ENCODE assay signal across 23 cellular contexts in genomic region chr14:102491786-102492522, GRCh38. TPM values are rescaled to one million over a fixed set of nuclear protein-coding genes. Genes with fewer than 3 reads are reported as not detected.
DNase-seq lines count a peak whose midpoint lies in the region; ATAC-seq, FAIRE-seq and TF ChIP-seq lines count a peak whose summit lies in the region.
"Had no signal": no experiment of that assay in that cellular context is flagged by ENCODE, and none has a peak within 500 bp of the region (broad histone marks: within the 10 kb centered on the region; RNA-seq: fewer than 3 reads in every experiment).

No MANE protein-coding gene starts in this region.

- ATAC-seq in right lobe of liver = no peak
- ATAC-seq in HepG2 = no peak
- no peak for ATAC-seq in CD4-positive, alpha-beta T cell (ENCODE audit: poor library complexity)
- no peak for ATAC-seq in effector memory CD8-positive, alpha-beta T cell (replicated peaks)
- ATAC-seq: A549; CD8-positive, alpha-beta T cell; GM12878 had no signal

- TF ChIP-seq POLR2A in right lobe of liver (IDR thresholded peaks at IDR 0.05) = no peak
- TF ChIP-seq POLR2A in HepG2 (IDR thresholded peaks at IDR 0.05; ENCODE audit: insufficient read depth in 1 of 2, low read depth in 2 of 2, low read length in 2 of 2) = no peak

- peaks cover 3% of the 10 kb centered on the region for H3K4me1 Mint-ChIP-seq in neural progenitor cell
- H3K4me1 Mint-ChIP-seq in CD4-positive, alpha-beta T cell (ENCODE audit: low read depth) = no peaks in the 10 kb centered on the region
- H3K4me1 Mint-ChIP-seq in effector memory CD8-positive, alpha-beta T cell (ENCODE audit: low read depth in 2 of 2) = no peaks in the 10 kb centered on the region

- H2AFZ ChIP-seq in HepG2 (ENCODE audit: low read length) (no peak overlapping the region), neural progenitor cell (replicated peaks) (no peak overlapping the region)

- H3K27ac ChIP-seq in right lobe of liver = no peak overlapping the region
- no peak overlapping the region for H3K27ac ChIP-seq in HepG2 (ENCODE audit: extremely low read length, insufficient read depth, low read length)
- H3K27ac ChIP-seq in epithelial cell of prostate = peak overlapping the region; percentile 70
- no peak overlapping the region for H3K27ac ChIP-seq in neural progenitor cell
- H3K27ac ChIP-seq in CD4-positive, alpha-beta T cell (ENCODE audit: low read depth, low read length) = no peak overlapping the region
- H3K27ac ChIP-seq: A549; BLaER1 treated with 17β-estradiol and CSF1 and Interleukin-3, amounts not matched to agents 10 nM and 100 nM; SJSA1 had no signal

- TF ChIP-seq RAD21 in HepG2 (CRISPR knock-in tag; IDR thresholded peaks at IDR 0.05) = no peak

- H3F3A ChIP-seq in neural progenitor cell (ENCODE audit: low read depth) = no peaks in the 10 kb centered on the region

- in situ Hi-C loops in HepG2 (cut with HindIII; ENCODE audit: extremely low pct_ligation_motif_present, low pct_unique_long_range_greater_than_20kb) = no loop called here

- no peaks in the 10 kb centered on the region for H4K20me1 ChIP-seq in HepG2 (ENCODE audit: insufficient read depth, low read length)
- H4K20me1 ChIP-seq in neural progenitor cell (ENCODE audit: low read depth) = no peaks in the 10 kb centered on the region

- 87% methylated on average over 2 of the region's 7 CpGs for WGBS in right lobe of liver (ENCODE audit: insufficient coverage, low coverage, low lambda C conversion rate, missing lambda C conversion rate)
- WGBS in HepG2 (ENCODE audit: low lambda C conversion rate) = 73% methylated on average over 4 of the region's 7 CpGs

- TF ChIP-seq EP300 in HepG2 (IDR thresholded peaks at IDR 0.05; ENCODE audit: low read depth in 2 of 2, low read length in 2 of 2) (no peak), HepG2 (CRISPR knock-in tag; IDR thresholded peaks at IDR 0.05; ENCODE audit: borderline replicate concordance) (no peak)

- FAIRE-seq in HepG2 (lab: Jason Lieb, UNC) = no peak
- FAIRE-seq: A549, GM12878 had no signal

- H3K4me3 ChIP-seq in right lobe of liver = no peak overlapping the region
- H3K4me3 ChIP-seq in HepG2 (replicated peaks in 1 of 3; ENCODE audit: insufficient read depth in 1 of 3, low read depth in 2 of 3, low read length in 3 of 3) = no peak overlapping the region
- no peak overlapping the region for H3K4me3 ChIP-seq in neural progenitor cell
- H3K4me3 ChIP-seq: A549; BLaER1 treated with 17β-estradiol and CSF1 and Interleukin-3, amounts not matched to agents 10 nM and 100 nM; GM12878; SJSA1 had no signal

- peaks cover 4% of the 10 kb centered on the region for H3K36me3 Mint-ChIP-seq in neural progenitor cell
- no peaks in the 10 kb centered on the region for H3K36me3 Mint-ChIP-seq in CD4-positive, alpha-beta T cell (ENCODE audit: low read depth)
- H3K36me3 Mint-ChIP-seq in effector memory CD8-positive, alpha-beta T cell (ENCODE audit: insufficient read depth) = no peaks in the 10 kb centered on the region

- POLR2A ChIA-PET in HepG2 (lab: Yijun Ruan, JAX) = no interaction called here
- POLR2A ChIA-PET in CD4-positive, alpha-beta T cell (lab: Charles Lee) = no interaction called here

- no peaks in the 10 kb centered on the region for H3K9me3 Mint-ChIP-seq in neural progenitor cell
- no peaks in the 10 kb centered on the region for H3K9me3 Mint-ChIP-seq in CD4-positive, alpha-beta T cell
- H3K9me3 Mint-ChIP-seq in effector memory CD8-positive, alpha-beta T cell = no peaks in the 10 kb centered on the region
- H3K9me3 Mint-ChIP-seq: CD8-positive, alpha-beta T cell had no signal

- H3K36me3 ChIP-seq in right lobe of liver (no peaks in the 10 kb centered on the region), HepG2 (replicated peaks in 1 of 2; ENCODE audit: control insufficient read depth in 1 of 2, insufficient read depth in 2 of 2, low read length in 2 of 2) (no peaks in the 10 kb centered on the region), neural progenitor cell (no peaks in the 10 kb centered on the region)
- H3K36me3 ChIP-seq: SJSA1 had no signal

- no peak overlapping the region for H3K4me3 Mint-ChIP-seq in neural progenitor cell
- no peak overlapping the region for H3K4me3 Mint-ChIP-seq in CD4-positive, alpha-beta T cell
- no peak overlapping the region for H3K4me3 Mint-ChIP-seq in effector memory CD8-positive, alpha-beta T cell
- H3K4me3 Mint-ChIP-seq: CD8-positive, alpha-beta T cell had no signal

- H3K27me3 ChIP-seq in right lobe of liver (no peaks in the 10 kb centered on the region), HepG2 (ENCODE audit: control insufficient read depth in 1 of 2, insufficient read depth in 2 of 2, low read length in 2 of 2) (no peaks in the 10 kb centered on the region), neural progenitor cell (no peaks in the 10 kb centered on the region)
- H3K27me3 ChIP-seq in CD4-positive, alpha-beta T cell (ENCODE audit: control insufficient read depth, insufficient read depth, low read length) = no peaks in the 10 kb centered on the region
- H3K27me3 ChIP-seq: BLaER1 treated with 17β-estradiol and CSF1 and Interleukin-3, amounts not matched to agents 10 nM and 100 nM; SJSA1 had no signal

- H3K27ac Mint-ChIP-seq in neural progenitor cell = peak overlapping the region; percentile 69
- no peak overlapping the region for H3K27ac Mint-ChIP-seq in CD4-positive, alpha-beta T cell
- H3K27ac Mint-ChIP-seq in effector memory CD8-positive, alpha-beta T cell = no peak overlapping the region
- H3K27ac Mint-ChIP-seq: CD8-positive, alpha-beta T cell had no signal

- peak in 2 of 3 donors; percentile 10 to 37 for DNase-seq in right lobe of liver
- no peak for DNase-seq in HepG2 (ENCODE audit: low spot score)
- DNase-seq in epithelial cell of prostate (ENCODE audit: low read depth, low spot score) = no peak
- no peak for DNase-seq in neural progenitor cell (ENCODE audit: low spot score)
- no peak for DNase-seq in CD4-positive, alpha-beta T cell
- no peak for DNase-seq in AML-193 (lab: John Stamatoyannopoulos, UW)
- no peak for DNase-seq in NCI-H1417 (lab: John Stamatoyannopoulos, UW)
- DNase-seq in effector memory CD8-positive, alpha-beta T cell = no peak
- DNase-seq: CD8-positive, alpha-beta T cell; DND-41; HCEC 1CT; KG1; NCI-H1092 treated with DMSO at 0.1 percent for 48 hours; NCI-H2081; NCI-H2171; NCI-H345; NCI-H524; NCI-H774; NK-92 treated with Interleukin-12 subunit alpha and Interleukin-12 subunit beta, amount 100 ng/mL, for 24 hours had no signal

- no peaks in the 10 kb centered on the region for H3K4me1 ChIP-seq in right lobe of liver
- no peaks in the 10 kb centered on the region for H3K4me1 ChIP-seq in HepG2 (ENCODE audit: insufficient read depth, low read length)
- H3K4me1 ChIP-seq in neural progenitor cell = no peaks in the 10 kb centered on the region
- H3K4me1 ChIP-seq: A549; BLaER1 treated with 17β-estradiol and CSF1 and Interleukin-3, amounts not matched to agents 10 nM and 100 nM; SJSA1 had no signal

- no peak overlapping the region for H3K4me2 ChIP-seq in HepG2 (ENCODE audit: low read depth, low read length)
- no peak overlapping the region for H3K4me2 ChIP-seq in neural progenitor cell
- H3K4me2 ChIP-seq: A549; BLaER1 treated with 17β-estradiol and CSF1 and Interleukin-3, amounts not matched to agents 10 nM and 100 nM had no signal

- CTCF ChIA-PET in HepG2 (lab: Yijun Ruan, JAX; ENCODE audit: low intra/inter-chr PET ratio, low total read pairs) = no interaction called here
- CTCF ChIA-PET in CD4-positive, alpha-beta T cell (lab: Charles Lee) = no interaction called here

- H3K9me3 ChIP-seq in right lobe of liver = no peaks in the 10 kb centered on the region
- no peaks in the 10 kb centered on the region for H3K9me3 ChIP-seq in HepG2 (ENCODE audit: low read length)
- H3K9me3 ChIP-seq in neural progenitor cell (ENCODE audit: low read depth) = no peaks in the 10 kb centered on the region
- H3K9me3 ChIP-seq in CD4-positive, alpha-beta T cell (ENCODE audit: control insufficient read depth, low read length) = no peaks in the 10 kb centered on the region
- H3K9me3 ChIP-seq: A549; BLaER1 treated with 17β-estradiol and CSF1 and Interleukin-3, amounts not matched to agents 10 nM and 100 nM; SJSA1 had no signal

- no peak overlapping the region for H3K9ac ChIP-seq in HepG2 (ENCODE audit: insufficient read depth, low read depth, low read length)
- no peak overlapping the region for H3K9ac ChIP-seq in neural progenitor cell
- H3K9ac ChIP-seq: BLaER1 treated with 17β-estradiol and CSF1 and Interleukin-3, amounts not matched to agents 10 nM and 100 nM had no signal

- TF ChIP-seq CTCF in right lobe of liver (IDR thresholded peaks at IDR 0.05) (no peak), HepG2 (CRISPR knock-in tag; IDR thresholded peaks at IDR 0.05) (no peak), neural progenitor cell (IDR thresholded peaks at IDR 0.05) (no peak)
- no peak for TF ChIP-seq CTCF in CD4-positive, alpha-beta T cell (IDR thresholded peaks at IDR 0.05)

- intact Hi-C loops in right lobe of liver (cut with DNase I) (no loop called here), HepG2 (cut with micrococcal nuclease; ENCODE audit: unreplicated experiment) (no loop called here)
- intact Hi-C loops in CD4-positive, alpha-beta T cell (cut with DNase I, micrococcal nuclease) = no loop called here

- no TSS peak for BruUV-seq in HepG2 (replicated peaks; lab: Mats Ljungman, UMichigan)

- H3K27me3 Mint-ChIP-seq in neural progenitor cell (ENCODE audit: insufficient read depth, low read depth) = peaks cover 5% of the 10 kb centered on the region
- no peaks in the 10 kb centered on the region for H3K27me3 Mint-ChIP-seq in CD4-positive, alpha-beta T cell
- H3K27me3 Mint-ChIP-seq in effector memory CD8-positive, alpha-beta T cell = no peaks in the 10 kb centered on the region

- H3K79me2 ChIP-seq in HepG2 (ENCODE audit: insufficient read depth, low read length) (no peaks in the 10 kb centered on the region), neural progenitor cell (ENCODE audit: low read depth) (no peaks in the 10 kb centered on the region)

RNA-seq across cellular contexts. Expression of gene ANKRD9, which starts 17.6 kb away (rescaled TPM):
- total RNA-seq in right lobe of liver (10 to 100 TPM in 2 of 6 experiments, 1 to 10 TPM in 4; 7.5 to 33.8 (median 8.9) TPM), HepG2 (2016; rRNA removed; fragmentation: Illumina TruSeq; extraction: Trizol) (5.7 and 10.0 TPM in 2 replicates), neural progenitor cell (ENCODE audit: low replicate concordance) (10.8 and 47.4 TPM in 2 replicates)
- total RNA-seq in HepG2 (2016; cell fraction: cytosol; rRNA removed; fragmentation: Illumina TruSeq; extraction: Trizol; ENCODE audit: low read depth) = 14.3 and 16.0 TPM in 2 replicates
- 5.0 and 10.4 TPM in 2 replicates for total RNA-seq in HepG2 (2016; cell fraction: insoluble cytoplasmic fraction; rRNA removed; fragmentation: Illumina TruSeq; extraction: Trizol)
- 17.4 and 22.1 TPM in 2 replicates for total RNA-seq in HepG2 (2016; cell fraction: membrane; rRNA removed; fragmentation: Illumina TruSeq; extraction: Trizol)
- total RNA-seq in HepG2 (2016; cell fraction: nucleus; rRNA removed; fragmentation: Illumina TruSeq; extraction: Trizol) = 10.0 and 10.9 TPM in 2 replicates
- polyA plus RNA-seq in HepG2 (2011; rRNA removed) = 15.0 and 23.2 TPM in 2 replicates
- polyA plus RNA-seq in HepG2 (2011; cell fraction: cytosol; rRNA removed) = 15.5 and 27.2 TPM in 2 replicates
- polyA plus RNA-seq in HepG2 (2011; cell fraction: nucleus; rRNA removed) = 167 and 168 TPM in 2 replicates
- 10.5 and 17.4 TPM in 2 replicates for polyA plus RNA-seq in HepG2 (2012)
- 15.9 and 17.0 TPM in 2 replicates for polyA plus RNA-seq in HepG2 (2016; cell fraction: cytosol; fragmentation: Illumina TruSeq; extraction: Trizol; ENCODE audit: low read depth)
- 5.9 and 6.8 TPM in 2 replicates for polyA plus RNA-seq in HepG2 (2016; cell fraction: insoluble cytoplasmic fraction; fragmentation: Illumina TruSeq; extraction: Trizol; ENCODE audit: low read depth)
- polyA plus RNA-seq in HepG2 (2016; cell fraction: membrane; fragmentation: Illumina TruSeq; extraction: Trizol; ENCODE audit: low read depth) = 15.7 and 16.1 TPM in 2 replicates
- polyA plus RNA-seq in HepG2 (2016; cell fraction: nucleus; fragmentation: Illumina TruSeq; extraction: Trizol; ENCODE audit: insufficient read depth, low read depth) = 29.1 and 29.7 TPM in 2 replicates
- 16.4 and 20.4 TPM in 2 replicates for polyA minus RNA-seq in HepG2 (2011; rRNA and poly(A)+ RNA removed; ENCODE audit: low replicate concordance)
- polyA minus RNA-seq in HepG2 (2011; cell fraction: cytosol; rRNA and poly(A)+ RNA removed) = 9.8 and 9.9 TPM in 2 replicates
- polyA minus RNA-seq in HepG2 (2011; cell fraction: nucleus; rRNA and poly(A)+ RNA removed) = 11.9 and 12.4 TPM in 2 replicates
- total RNA-seq in CD4-positive, alpha-beta T cell = 1 to 10 TPM; 4.4 to 5.5 TPM

Comparison
In these comparisons a context has a peak if more than half of its experiments do, and no peak if none do; other contexts are left out.
1. DNase-seq: peak in right lobe of liver (2 of 3); none in HepG2 (single experiment), epithelial cell of prostate (single experiment), neural progenitor cell (single experiment), CD4-positive, alpha-beta T cell (0 of 10), AML-193 (0 of 2), NCI-H1417 (0 of 3) and effector memory CD8-positive, alpha-beta T cell (0 of 3).